8 cellular contexts compared by ENCODE assay signal in genomic region chr16:20866161-20866772, GRCh38. TPM values are rescaled to one million over a fixed set of nuclear protein-coding genes. Genes with fewer than 3 reads are reported as not detected.
DNase-seq lines count a peak whose midpoint lies in the region; ATAC-seq, FAIRE-seq and TF ChIP-seq lines count a peak whose summit lies in the region.

No MANE protein-coding gene starts in this region.

- no peak overlapping the region for H3K4me3 Mint-ChIP-seq in activated CD4-positive, alpha-beta memory T cell treated with anti-CD3 and anti-CD28 coated beads for 36 hours

- H3K4me3 ChIP-seq in gastroesophageal sphincter = no peak overlapping the region
- H3K4me3 ChIP-seq in small intestine (ENCODE audit: low read depth in 1 of 2, low read length in 2 of 2) = no peak overlapping the region
- H3K4me3 ChIP-seq in prostate gland = no peak overlapping the region

- peaks cover 26% of the 10 kb centered on the region for H3K4me1 Mint-ChIP-seq in activated CD4-positive, alpha-beta memory T cell treated with anti-CD3 and anti-CD28 coated beads for 36 hours (ENCODE audit: low read depth)

- TF ChIP-seq CTCF in gastroesophageal sphincter (IDR thresholded peaks at IDR 0.05) = no peak
- no peak for TF ChIP-seq CTCF in prostate gland (IDR thresholded peaks at IDR 0.05)

- H3K9me3 ChIP-seq in gastroesophageal sphincter = no peaks in the 10 kb centered on the region
- H3K9me3 ChIP-seq in small intestine (ENCODE audit: control insufficient read depth, low read depth) = no peaks in the 10 kb centered on the region
- H3K9me3 ChIP-seq in prostate gland = no peaks in the 10 kb centered on the region

- ATAC-seq in HG02798 (IDR thresholded peaks at IDR 0.05; ENCODE audit: poor library complexity, unreplicated experiment) = peak; percentile 24
- no peak for ATAC-seq in gastroesophageal sphincter

- no peaks in the 10 kb centered on the region for H3K27me3 Mint-ChIP-seq in activated CD4-positive, alpha-beta memory T cell treated with anti-CD3 and anti-CD28 coated beads for 36 hours

- no peak for TF ChIP-seq EP300 in gastroesophageal sphincter (IDR thresholded peaks at IDR 0.05)

- WGBS in gastroesophageal sphincter (ENCODE audit: low coverage in 1 of 2), 2 donors = 55 to 67% methylated on average over 3 to 4 of the region's 6 CpGs
- WGBS in small intestine, 3 donors = 56 to 72% (median 64%) methylated on average over 6 of the region's 6 CpGs
- 61% methylated on average over 6 of the region's 6 CpGs for WGBS in prostate gland

- H3K36me3 Mint-ChIP-seq in activated CD4-positive, alpha-beta memory T cell treated with anti-CD3 and anti-CD28 coated beads for 36 hours = peaks cover 6% of the 10 kb centered on the region

- CTCF ChIA-PET in activated CD4-positive, alpha-beta memory T cell treated with anti-CD3 and anti-CD28 coated beads for 36 hours (lab: Charles Lee) = interaction anchor here (1.1 to 1.3 kb wide), 3 partner anchors 8 to 18 kb away, joined by 3 to 5 read pairs (median 4); no protein-coding TSS in a partner anchor

- FAIRE-seq in small intestine (lab: Jason Lieb, UNC) = no peak

- POLR2A ChIA-PET in activated CD4-positive, alpha-beta memory T cell treated with anti-CD3 and anti-CD28 coated beads for 36 hours (lab: Charles Lee) = interaction anchor here (0.6 to 1.5 kb wide), 2 partner anchors 8 to 45 kb away, joined by 4 to 5 read pairs; no protein-coding TSS in a partner anchor

- peak overlapping the region; percentile 66 for H3K27ac Mint-ChIP-seq in activated CD4-positive, alpha-beta memory T cell treated with anti-CD3 and anti-CD28 coated beads for 36 hours

- H3K36me3 ChIP-seq in gastroesophageal sphincter (peaks cover 0 to 16% of the 10 kb centered on the region in 2 donors), small intestine (ENCODE audit: control insufficient read depth in 2 of 2, insufficient read depth in 2 of 2, low read length in 2 of 2) (no peaks in the 10 kb centered on the region), prostate gland (no peaks in the 10 kb centered on the region)

- peak; percentile 94 for DNase-seq in DMS 273 treated with DMSO at 0.1 percent for 48 hours (lab: John Stamatoyannopoulos, UW)
- DNase-seq in activated CD4-positive, alpha-beta memory T cell treated with anti-CD3 and anti-CD28 coated beads for 36 hours = peak; percentile 51
- peak; percentile 50 for DNase-seq in small intestine
- no peak for DNase-seq in NCI-H2081 (lab: John Stamatoyannopoulos, UW)
- DNase-seq in mesenteric fat pad (ENCODE audit: low spot score) = no peak
- no peak for DNase-seq in prostate gland (ENCODE audit: low spot score)

- H3K9me3 Mint-ChIP-seq in activated CD4-positive, alpha-beta memory T cell treated with anti-CD3 and anti-CD28 coated beads for 36 hours = no peaks in the 10 kb centered on the region

- H3K27ac ChIP-seq in gastroesophageal sphincter = peak overlapping the region; percentile 68 to 78 (median 77)
- H3K27ac ChIP-seq in small intestine (ENCODE audit: low read depth in 1 of 2, low read length in 1 of 2) = peak overlapping the region in 1 of 2 donors; percentile 11
- peak overlapping the region in 1 of 2 donors; percentile 33 for H3K27ac ChIP-seq in prostate gland

- H3K27me3 ChIP-seq in gastroesophageal sphincter = no peaks in the 10 kb centered on the region
- H3K27me3 ChIP-seq in small intestine (ENCODE audit: control insufficient read depth in 2 of 2, insufficient read depth in 2 of 2, low read length in 2 of 2) = no peaks in the 10 kb centered on the region
- no peaks in the 10 kb centered on the region for H3K27me3 ChIP-seq in prostate gland (replicated peaks; ENCODE audit: insufficient read depth)

- TF ChIP-seq POLR2A in gastroesophageal sphincter (IDR thresholded peaks at IDR 0.05) (no peak), prostate gland (IDR thresholded peaks at IDR 0.05) (no peak)

- intact Hi-C loops in activated CD4-positive, alpha-beta memory T cell treated with anti-CD3 and anti-CD28 coated beads for 36 hours (cut with micrococcal nuclease) = no loop called here
- intact Hi-C loops in prostate gland (cut with DNase I) = no loop called here

- H3K4me1 ChIP-seq in gastroesophageal sphincter = peaks cover 41 to 93% (median 53%) of the 10 kb centered on the region in 3 donors
- peaks cover 7 to 20% of the 10 kb centered on the region in 2 donors for H3K4me1 ChIP-seq in small intestine (ENCODE audit: control insufficient read depth in 2 of 2, insufficient read depth in 1 of 2, low read depth in 1 of 2, low read length in 1 of 2)
- peaks cover 1% of the 10 kb centered on the region for H3K4me1 ChIP-seq in prostate gland (replicated peaks)

RNA-seq across cellular contexts. Expression of gene DCUN1D3, which starts 33.9 kb away (rescaled TPM):
- 1 to 10 TPM; 5.9 TPM for total RNA-seq in activated CD4-positive, alpha-beta memory T cell treated with anti-CD3 and anti-CD28 coated beads for 36 hours
- total RNA-seq in gastroesophageal sphincter (10 to 100 TPM; 28.6 to 35.7 (median 33.5) TPM), mesenteric fat pad (187 TPM), prostate gland (10 to 100 TPM in 1 of 2 donors, 1 to 10 TPM in 1; 7.2 to 16.5 TPM)
- polyA plus RNA-seq in small intestine = 1 to 10 TPM; 1.6 to 4.8 (median 2.7) TPM

RNA-seq across cellular contexts. Expression of gene LYRM1, which starts 34.3 kb away (rescaled TPM):
- total RNA-seq in activated CD4-positive, alpha-beta memory T cell treated with anti-CD3 and anti-CD28 coated beads for 36 hours = 10 to 100 TPM; 26.5 to 28.0 TPM
- total RNA-seq in gastroesophageal sphincter (10 to 100 TPM; 54.3 to 88.7 (median 58.7) TPM), mesenteric fat pad (42.0 TPM), prostate gland (10 to 100 TPM; 26.1 to 64.5 TPM)
- polyA plus RNA-seq in small intestine = 10 to 100 TPM; 18.1 to 53.0 (median 37.6) TPM

RNA-seq across cellular contexts. Expression of gene REXO5, which starts 59.9 kb away (rescaled TPM):
- total RNA-seq in activated CD4-positive, alpha-beta memory T cell treated with anti-CD3 and anti-CD28 coated beads for 36 hours = 10 to 100 TPM; 24.3 to 25.7 TPM
- total RNA-seq in gastroesophageal sphincter = 1 to 10 TPM; 2.2 to 6.9 (median 3.7) TPM
- 1 to 10 TPM in 2 of 3 donors, under 1 TPM in 1; 0.54 to 3.8 (median 2.7) TPM for polyA plus RNA-seq in small intestine
- total RNA-seq in mesenteric fat pad = 4.7 TPM
- total RNA-seq in prostate gland = 10 to 100 TPM; 12.1 to 67.1 TPM

RNA-seq across cellular contexts. Expression of gene ERI2, which starts 60.0 kb away (rescaled TPM):
- 10 to 100 TPM; 19.8 to 25.0 TPM for total RNA-seq in activated CD4-positive, alpha-beta memory T cell treated with anti-CD3 and anti-CD28 coated beads for 36 hours
- 10 to 100 TPM in 3 of 4 donors, 1 to 10 TPM in 1; 7.7 to 21.8 (median 12.2) TPM for total RNA-seq in gastroesophageal sphincter
- polyA plus RNA-seq in small intestine = 10 to 100 TPM in 2 of 3 donors, 1 to 10 TPM in 1; 10.0 to 17.2 (median 17.2) TPM
- 12.9 TPM for total RNA-seq in mesenteric fat pad
- 10 to 100 TPM; 31.6 to 35.2 TPM for total RNA-seq in prostate gland

Comparison
In these comparisons a context has a peak if more than half of its experiments do, and no peak if none do; other contexts are left out.
1. DNase-seq: peak in DMS 273 treated with DMSO at 0.1 percent for 48 hours (single experiment), activated CD4-positive, alpha-beta memory T cell treated with anti-CD3 and anti-CD28 coated beads for 36 hours (single experiment) and small intestine (single experiment); none in NCI-H2081 (0 of 2), mesenteric fat pad (single experiment) and prostate gland (single experiment).